24 cellular contexts compared by ENCODE assay signal in the genomic region with DNA sequence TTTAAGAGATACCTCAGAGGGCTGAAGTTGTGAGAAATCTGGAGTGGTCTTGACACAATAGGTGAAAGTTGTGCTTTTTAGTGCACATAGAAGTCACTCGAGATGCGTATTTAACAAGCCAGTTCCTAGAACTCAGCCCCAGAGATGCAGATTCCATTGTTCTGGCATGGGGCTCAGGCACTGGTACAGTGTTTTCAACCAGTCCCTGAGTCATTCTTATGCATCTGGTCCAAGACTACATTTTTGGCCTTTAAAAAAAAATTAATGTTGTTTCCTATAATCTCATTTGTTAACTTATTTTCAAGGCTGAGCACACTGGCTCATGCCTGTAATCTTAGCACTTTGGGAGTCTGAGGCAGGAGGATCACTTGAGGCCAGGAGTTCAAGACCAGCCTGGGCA.
"Had no signal": no experiment of that assay in that cellular context is flagged by ENCODE, and none has a peak within 500 bp of the region (broad histone marks: within the 10 kb centered on the region; RNA-seq: fewer than 3 reads in every experiment).

No MANE protein-coding gene starts in this region.

- H3K36me3 Mint-ChIP-seq: immature natural killer cell, neural progenitor cell had no signal

- H3K27ac Mint-ChIP-seq: natural killer cell treated with Interleukin-12 subunit alpha and Interleukin-12 subunit beta and Interleukin-15 and Interleukin-18, amount 100 ng/mL, for 72 hours; neural progenitor cell; stimulated activated naive B cell treated with anti-CD40 and anti-IgM and Interleukin-4, amounts not matched to agents 10 μg/mL and 1 μg/mL and 100 μg/mL, for 72 hours had no signal

- H3K27me3 Mint-ChIP-seq: stimulated activated naive CD8-positive, alpha-beta T cell treated with anti-CD3 and anti-CD28 coated beads, Interleukin-15, amount 100 ng/mL, for 72 hours had no signal

- H3K9me3 ChIP-seq: gastroesophageal sphincter, ovary, right atrium auricular region, sigmoid colon, thoracic aorta, transverse colon had no signal

- FAIRE-seq: colon, kidney had no signal

- H3K4me3 Mint-ChIP-seq: dendritic cell treated with granulocyte-macrophage colony-stimulating factor and Interleukin-4, amounts not matched to agents 40 ng/mL and 50 ng/mL, for 4 days; immature natural killer cell; natural killer cell treated with Interleukin-12 subunit alpha and Interleukin-12 subunit beta and Interleukin-15 and Interleukin-18, amount 100 ng/mL, for 72 hours; neural progenitor cell; stimulated activated naive B cell treated with anti-CD40 and anti-IgM and Interleukin-4, amounts not matched to agents 10 μg/mL and 1 μg/mL and 100 μg/mL, for 72 hours; stimulated activated naive CD8-positive, alpha-beta T cell treated with anti-CD3 and anti-CD28 coated beads, Interleukin-15, amount 100 ng/mL, for 72 hours had no signal

- H3K9me3 Mint-ChIP-seq: dendritic cell treated with granulocyte-macrophage colony-stimulating factor and Interleukin-4, amounts not matched to agents 40 ng/mL and 50 ng/mL, for 4 days; stimulated activated naive CD8-positive, alpha-beta T cell treated with anti-CD3 and anti-CD28 coated beads, Interleukin-15, amount 100 ng/mL, for 72 hours had no signal

- H3K4me2 ChIP-seq: neural progenitor cell had no signal

- DNase-seq: erythroblast; immature natural killer cell; kidney; left cardiac atrium; left ventricle myocardium inferior; mesenchymal stem cell; midbrain; nucleus accumbens; ovary; sigmoid colon; stimulated activated CD4-positive, alpha-beta T cell treated with anti-CD3 and anti-CD28 coated beads, Interleukin-2, amount 100 ng/mL, for 24 hours; stimulated activated CD4-positive, alpha-beta T cell treated with anti-CD3 and anti-CD28 coated beads, Interleukin-4, amount 100 ng/mL, for 4 hours; stimulated activated naive B cell treated with anti-CD40 and anti-IgM and Interleukin-4, amounts not matched to agents 10 μg/mL and 1 μg/mL and 100 μg/mL, for 72 hours; stimulated activated naive CD8-positive, alpha-beta T cell treated with anti-CD3 and anti-CD28 coated beads, Interleukin-15, amount 100 ng/mL, for 72 hours; transverse colon had no signal

- H2AFZ ChIP-seq: neural progenitor cell had no signal

- H3K4me1 ChIP-seq: gastroesophageal sphincter, left ventricle myocardium inferior, neural progenitor cell, sigmoid colon, transverse colon had no signal

- H3K27ac ChIP-seq: gastroesophageal sphincter, left ventricle myocardium inferior, neural progenitor cell, ovary, right atrium auricular region, sigmoid colon, skin epidermis, thoracic aorta, transverse colon had no signal

- H3K4me3 ChIP-seq: gastroesophageal sphincter, left ventricle myocardium inferior, lung, neural progenitor cell, ovary, right atrium auricular region, sigmoid colon, skin epidermis, thoracic aorta, transverse colon had no signal

- H3K9ac ChIP-seq: neural progenitor cell had no signal

- H3K27me3 ChIP-seq: neural progenitor cell, ovary, right atrium auricular region, sigmoid colon, transverse colon had no signal

- H3K36me3 ChIP-seq: gastroesophageal sphincter, left ventricle myocardium inferior, neural progenitor cell, ovary, right atrium auricular region, sigmoid colon, thoracic aorta, transverse colon had no signal

- ATAC-seq: gastroesophageal sphincter; left cardiac atrium; natural killer cell treated with Interleukin-12 subunit alpha and Interleukin-12 subunit beta and Interleukin-15 and Interleukin-18, amount 100 ng/mL, for 72 hours; stimulated activated naive CD8-positive, alpha-beta T cell treated with anti-CD3 and anti-CD28 coated beads, Interleukin-15, amount 100 ng/mL, for 72 hours had no signal
